ENCODE assay signal across 24 cellular contexts in the genomic region with DNA sequence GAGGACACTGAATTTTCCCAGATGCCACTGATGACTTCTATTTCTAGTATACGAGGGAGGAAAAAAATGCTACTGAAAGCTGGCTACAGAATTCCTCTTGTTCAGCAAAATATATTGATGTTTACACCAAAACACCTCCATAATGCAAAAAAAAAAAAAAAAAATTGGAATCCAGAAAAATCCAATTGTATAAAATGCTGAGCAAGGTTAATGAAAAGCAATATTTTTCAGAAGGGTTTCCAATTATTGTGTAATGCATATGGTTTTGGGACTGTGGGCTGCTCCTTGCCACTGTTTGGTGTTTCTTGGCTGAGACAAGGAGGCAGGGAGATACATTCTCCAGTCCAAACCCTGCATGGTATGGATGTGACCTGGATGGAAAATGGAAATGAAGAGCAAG.
"Had no signal": no experiment of that assay in that cellular context is flagged by ENCODE, and none has a peak within 500 bp of the region (broad histone marks: within the 10 kb centered on the region; RNA-seq: fewer than 3 reads in every experiment).

No MANE protein-coding gene starts in this region.

- H3K4me3 ChIP-seq: coronary artery, dorsolateral prefrontal cortex, esophagus muscularis mucosa, gastroesophageal sphincter, heart left ventricle, hepatocyte, left lung, lower lobe of right lung, mucosa of descending colon had no signal

- H3K9me3 ChIP-seq: esophagus muscularis mucosa, gastroesophageal sphincter, heart left ventricle, left lung, lower lobe of right lung, mucosa of descending colon had no signal

- H3K4me2 ChIP-seq: hepatocyte had no signal

- DNase-seq: dermis blood vessel endothelial cell; dorsolateral prefrontal cortex; effector CD4-positive, alpha-beta T cell; effector memory CD4-positive, alpha-beta T cell; foreskin keratinocyte; heart left ventricle; hypothalamus; immature natural killer cell; islet precursor cell; kidney; left cardiac atrium; left lung; left ventricle myocardium superior; lower lobe of right lung; mesenchymal stem cell; mucosa of descending colon; naive B cell had no signal

- FAIRE-seq: colon, endothelial cell of umbilical vein, frontal cortex, kidney had no signal

- H3K36me3 ChIP-seq: esophagus muscularis mucosa, gastroesophageal sphincter, heart left ventricle, left lung, lower lobe of right lung had no signal

- ATAC-seq: foreskin keratinocyte, gastroesophageal sphincter, heart left ventricle, left cardiac atrium, left lung, left ventricle myocardium superior, lower lobe of right lung, mucosa of descending colon had no signal

- H3K4me1 ChIP-seq: esophagus muscularis mucosa, foreskin keratinocyte, gastroesophageal sphincter, heart left ventricle, left lung, lower lobe of right lung had no signal

- H3K27me3 ChIP-seq: esophagus muscularis mucosa, heart left ventricle, hepatocyte, left lung had no signal

- H2AFZ ChIP-seq: hepatocyte had no signal

- H3K27ac ChIP-seq: coronary artery, dorsolateral prefrontal cortex, esophagus muscularis mucosa, foreskin keratinocyte, gastroesophageal sphincter, heart left ventricle, hepatocyte, left lung, lower lobe of right lung had no signal
